ENCODE assay signal across 2 cellular contexts in genomic region chr12:28023156-28023887, GRCh38.
TF ChIP-seq lines count a peak whose summit lies in the region.

No MANE protein-coding gene starts in this region.

TF ChIP-seq in IMR-90, 13 proteins besides CTCF, POLR2A, EP300 and RAD21:
- peak; percentile 49 for TF ChIP-seq NFE2L2 (IDR thresholded peaks at IDR 0.05; ENCODE audit: low read depth, low read length)
- TF ChIP-seq CEBPB (IDR thresholded peaks at IDR 0.05; ENCODE audit: low read depth, low read length), result peak; percentile 74; the same call in 1 of the 2 replicates
- TF ChIP-seq MAFK (IDR thresholded peaks at IDR 0.05; ENCODE audit: low read depth, low read length), result peak; percentile 93
- TF ChIP-seq MAZ (IDR thresholded peaks at IDR 0.05; ENCODE audit: borderline replicate concordance, low read depth, low read length), result no peak
- peak; percentile 88 for TF ChIP-seq FOS (IDR thresholded peaks at IDR 0.05; ENCODE audit: low read depth, low read length)

TF ChIP-seq in K562, 482 proteins besides CTCF, POLR2A, EP300 and RAD21 (continued from another document):
- no peak for TF ChIP-seq EHMT2 (IDR thresholded peaks at IDR 0.05)
- no peak for TF ChIP-seq ZNF407 (IDR thresholded peaks at IDR 0.05; ENCODE audit: low read depth)
- TF ChIP-seq YY1 (IDR thresholded peaks at IDR 0.05; ENCODE audit: borderline replicate concordance in 1 of 3, control insufficient read depth in 1 of 3, extremely low read depth in 1 of 3, insufficient read depth in 3 of 3, insufficient read length in 1 of 3, insufficient replicate concordance in 2 of 3, low read depth in 1 of 3, low read length in 2 of 3), result peak in 1 of 3 experiments; percentile 57
- 0 out of 2 replicates have a peak, but pooled peaks have one; percentile 19 for TF ChIP-seq MAFG (tag; conservative IDR thresholded peaks at IDR 0.05)
- peak; percentile 83 for TF ChIP-seq FOSL1 (tag; conservative IDR thresholded peaks at IDR 0.05)
- peak; percentile 46; the same call in 1 of the 2 replicates for TF ChIP-seq MAFK (IDR thresholded peaks at IDR 0.05; ENCODE audit: low read length)
- no peak for TF ChIP-seq TSHZ1 (CRISPR knock-in tag; IDR thresholded peaks at IDR 0.05)
- TF ChIP-seq ZNF592 (IDR thresholded peaks at IDR 0.05), result 0 out of 2 replicates have a peak, but pooled peaks have one; percentile 28
- TF ChIP-seq C11orf30 (IDR thresholded peaks at IDR 0.05; ENCODE audit: low read depth), result peak; percentile 80
- peak; percentile 86 for TF ChIP-seq ZNF316 (IDR thresholded peaks at IDR 0.05)
- 0 out of 2 replicates have a peak, but pooled peaks have one; percentile 23 for TF ChIP-seq ZNF384 (IDR thresholded peaks at IDR 0.05; ENCODE audit: low read depth, low read length)
- peak; percentile 51 for TF ChIP-seq ATF3 (IDR thresholded peaks at IDR 0.05)
- TF ChIP-seq ATF3 (CRISPR knock-in tag; conservative IDR thresholded peaks at IDR 0.05), result no peak
- peak; percentile 30; the same call in 1 of the 2 replicates for TF ChIP-seq MAFF (IDR thresholded peaks at IDR 0.05; ENCODE audit: low read length)
- no peak for TF ChIP-seq EGR1 (conservative IDR thresholded peaks at IDR 0.05)
- TF ChIP-seq, protein P1, sequence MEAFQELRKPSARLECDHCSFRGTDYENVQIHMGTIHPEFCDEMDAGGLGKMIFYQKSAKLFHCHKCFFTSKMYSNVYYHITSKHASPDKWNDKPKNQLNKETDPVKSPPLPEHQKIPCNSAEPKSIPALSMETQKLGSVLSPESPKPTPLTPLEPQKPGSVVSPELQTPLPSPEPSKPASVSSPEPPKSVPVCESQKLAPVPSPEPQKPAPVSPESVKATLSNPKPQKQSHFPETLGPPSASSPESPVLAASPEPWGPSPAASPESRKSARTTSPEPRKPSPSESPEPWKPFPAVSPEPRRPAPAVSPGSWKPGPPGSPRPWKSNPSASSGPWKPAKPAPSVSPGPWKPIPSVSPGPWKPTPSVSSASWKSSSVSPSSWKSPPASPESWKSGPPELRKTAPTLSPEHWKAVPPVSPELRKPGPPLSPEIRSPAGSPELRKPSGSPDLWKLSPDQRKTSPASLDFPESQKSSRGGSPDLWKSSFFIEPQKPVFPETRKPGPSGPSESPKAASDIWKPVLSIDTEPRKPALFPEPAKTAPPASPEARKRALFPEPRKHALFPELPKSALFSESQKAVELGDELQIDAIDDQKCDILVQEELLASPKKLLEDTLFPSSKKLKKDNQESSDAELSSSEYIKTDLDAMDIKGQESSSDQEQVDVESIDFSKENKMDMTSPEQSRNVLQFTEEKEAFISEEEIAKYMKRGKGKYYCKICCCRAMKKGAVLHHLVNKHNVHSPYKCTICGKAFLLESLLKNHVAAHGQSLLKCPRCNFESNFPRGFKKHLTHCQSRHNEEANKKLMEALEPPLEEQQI (IDR thresholded peaks at IDR 0.05), result 0 out of 2 replicates have a peak, but pooled peaks have one; percentile 34
- peak; percentile 41; the same call in 1 of the 2 replicates for TF ChIP-seq JUND (IDR thresholded peaks at IDR 0.05; ENCODE audit: borderline replicate concordance, low read depth, low read length)
- TF ChIP-seq JUND (tag; IDR thresholded peaks at IDR 0.05; ENCODE audit: borderline replicate concordance, low read depth, low read length), result peak; percentile 32; the same call in 1 of the 3 replicates
- TF ChIP-seq SAP30 (IDR thresholded peaks at IDR 0.05; ENCODE audit: borderline replicate concordance, insufficient read depth, low read depth, low read length, poor library complexity, severe bottlenecking), result no peak
